ENCODE assay signal across 13 cellular contexts in the genomic region with DNA sequence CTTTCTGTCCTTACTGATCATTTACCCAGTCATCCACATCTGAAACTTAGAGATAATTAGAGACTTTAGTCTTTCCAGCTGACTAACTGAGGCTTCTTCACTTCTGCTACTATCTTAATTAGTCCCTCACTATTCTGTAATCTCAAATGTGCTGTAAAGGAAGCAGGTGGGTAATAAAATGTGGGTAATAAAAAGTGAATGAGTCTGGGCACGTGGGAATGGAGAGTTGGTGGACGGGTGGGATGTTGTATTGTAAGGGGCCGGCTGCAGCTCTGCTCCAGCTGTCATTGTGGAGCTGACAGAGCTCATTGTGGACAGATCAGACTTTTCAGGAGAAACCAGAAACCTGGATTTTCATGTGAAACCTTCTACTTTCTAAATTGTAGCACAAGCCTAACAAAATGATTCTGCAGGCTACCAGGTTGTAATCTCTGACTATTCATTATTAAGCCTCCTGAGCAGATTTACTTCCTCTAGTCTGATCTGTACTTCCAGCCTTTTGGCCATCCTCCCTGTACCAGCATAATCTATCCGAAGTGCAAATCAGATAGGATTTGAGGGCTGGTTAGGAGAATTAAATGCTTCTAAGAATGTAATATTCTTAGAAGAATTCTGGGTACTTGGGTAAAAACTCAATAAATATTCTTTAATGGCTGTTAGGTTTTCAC. TPM values are rescaled to one million over a fixed set of nuclear protein-coding genes. Genes with fewer than 3 reads are reported as not detected.
DNase-seq lines count a peak whose midpoint lies in the region; ATAC-seq and TF ChIP-seq lines count a peak whose summit lies in the region.
"Had no signal": no experiment of that assay in that cellular context is flagged by ENCODE, and none has a peak within 500 bp of the region (broad histone marks: within the 10 kb centered on the region; RNA-seq: fewer than 3 reads in every experiment).

No MANE protein-coding gene starts in this region.

- H3K4me1 ChIP-seq in right cardiac atrium (ENCODE audit: control insufficient read depth, insufficient read depth, low read length), result peaks cover 5% of the 10 kb centered on the region
- peaks cover 82 to 87% of the 10 kb centered on the region in 2 donors for H3K4me1 ChIP-seq in thoracic aorta (ENCODE audit: control insufficient read depth in 1 of 2, low read depth in 2 of 2)

- no peaks in the 10 kb centered on the region for H3K36me3 ChIP-seq in thoracic aorta
- H3K36me3 ChIP-seq: ovary had no signal

- H3K9me3 ChIP-seq in right cardiac atrium (ENCODE audit: control insufficient read depth, low read length), result no peaks in the 10 kb centered on the region
- no peaks in the 10 kb centered on the region for H3K9me3 ChIP-seq in thoracic aorta
- H3K9me3 ChIP-seq: A549, ovary had no signal

- H3K4me3 ChIP-seq in right cardiac atrium (ENCODE audit: low read length) (no peak overlapping the region), thoracic aorta (no peak overlapping the region)
- H3K4me3 ChIP-seq: A549, ovary had no signal

- TF ChIP-seq CTCF in thoracic aorta (IDR thresholded peaks at IDR 0.05), result no peak

- WGBS in right cardiac atrium, result 41% methylated on average over 4 of the region's 4 CpGs

- intact Hi-C loops in right cardiac atrium (cut with DNase I), result loop anchor here in 3 of 4 donors (10.0 kb wide), 2 partner anchors 46 to 146 kb away; a partner anchor contains a TSS

- peak in 1 of 2 donors; percentile 30 for ATAC-seq in right cardiac atrium
- no peak for ATAC-seq in thoracic aorta (ENCODE audit: insufficient number of reproducible peaks, low FRiP score, low read depth)
- no peak for ATAC-seq in GM19467 (IDR thresholded peaks at IDR 0.05; ENCODE audit: unreplicated experiment)
- ATAC-seq in GM18502 (IDR thresholded peaks at IDR 0.05; ENCODE audit: poor library complexity, unreplicated experiment), result no peak
- ATAC-seq in esophagus mucosa, result no peak
- ATAC-seq: A549 had no signal

- H3K27me3 ChIP-seq in right cardiac atrium (ENCODE audit: control insufficient read depth, insufficient read depth) (no peaks in the 10 kb centered on the region), thoracic aorta (replicated peaks; ENCODE audit: insufficient read depth) (no peaks in the 10 kb centered on the region)
- H3K27me3 ChIP-seq: ovary had no signal

- DNase-seq in NCI-H524 (lab: John Stamatoyannopoulos, UW) (peak; percentile 7 to 43), NCI-H524 treated with DMSO at 0.1 percent for 48 hours (lab: John Stamatoyannopoulos, UW) (no peak), NCI-H82 (lab: John Stamatoyannopoulos, UW) (peak; percentile 68), right cardiac atrium (no peak), thoracic aorta (ENCODE audit: low spot score) (no peak)
- DNase-seq: activated naive CD4-positive, alpha-beta T cell treated with anti-CD3 and anti-CD28 coated beads, Interleukin-2, amount 50 U/mL, for 16 hours; NCI-H2029; ovary; SIG-M5 had no signal

- H3K27ac ChIP-seq in right cardiac atrium (ENCODE audit: low read length) (peak overlapping the region; percentile 1), thoracic aorta (peak overlapping the region; percentile 40 to 57)
- H3K27ac ChIP-seq: A549, ovary had no signal

RNA-seq across cellular contexts. Expression of a gene that starts 42.0 kb away (rescaled TPM):
- total RNA-seq in right cardiac atrium, result 1 to 10 TPM in 3 of 4 donors, under 1 TPM in 1; 0.85 to 2.9 (median 2.3) TPM
- polyA plus RNA-seq in right cardiac atrium, result 0.36 TPM
- total RNA-seq in thoracic aorta, result 10 to 100 TPM in 1 of 2 donors, 1 to 10 TPM in 1; 5.8 to 11.1 TPM
- 58.3 TPM for total RNA-seq in esophagus mucosa

RNA-seq across cellular contexts. Expression of a gene that starts 46.5 kb away (rescaled TPM):
- total RNA-seq in right cardiac atrium (100 to 1,000 TPM in 1 of 4 donors, 10 to 100 TPM in 3; 59.1 to 160 (median 63.7) TPM), thoracic aorta (100 to 1,000 TPM; 216 to 227 TPM), esophagus mucosa (27.2 TPM)
- 19.5 TPM for polyA plus RNA-seq in right cardiac atrium

Comparison
In these comparisons a context has a peak if more than half of its experiments do, and no peak if none do; other contexts are left out.
1. DNase-seq: peak in NCI-H524 (2 of 2) and NCI-H82 (single experiment); none in NCI-H524 treated with DMSO at 0.1 percent for 48 hours (single experiment), right cardiac atrium (0 of 3) and thoracic aorta (single experiment).